In the genomic region with DNA sequence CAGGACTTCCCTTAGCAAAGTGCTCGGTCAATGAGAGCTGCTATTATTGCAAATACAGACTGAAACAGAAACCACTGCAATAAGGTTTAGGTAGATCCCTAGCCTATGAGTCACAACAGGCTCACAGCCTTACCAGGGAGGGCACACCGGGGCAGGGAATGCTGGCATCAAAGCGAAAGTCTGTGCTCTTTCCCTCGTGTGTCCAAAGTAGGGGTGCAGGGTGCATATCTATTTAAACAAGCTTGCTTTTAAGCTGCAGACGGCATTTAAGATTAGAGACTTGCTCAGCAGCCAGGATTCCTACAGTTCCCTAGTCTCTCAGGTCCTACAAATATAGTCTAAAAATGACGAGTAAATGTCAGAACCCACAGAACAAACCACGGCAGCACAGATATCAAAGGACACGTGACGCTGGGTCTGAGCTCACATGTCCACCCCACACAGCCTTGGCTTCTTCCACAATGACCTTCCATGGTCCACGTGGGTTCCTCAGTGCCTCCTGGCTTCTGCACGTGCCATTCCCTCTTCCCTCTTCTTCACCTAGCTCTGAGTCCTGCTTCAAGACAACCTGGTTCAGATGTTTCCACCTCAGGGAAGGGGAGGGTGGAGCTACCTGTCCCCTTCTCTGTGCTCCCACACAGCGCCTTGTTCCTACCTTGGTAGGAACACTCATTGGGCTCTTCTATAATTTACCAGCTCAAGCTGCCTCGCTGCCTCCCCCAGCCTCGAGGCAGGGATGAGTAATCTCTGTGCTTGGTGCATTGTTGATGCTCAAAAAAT, we compare ENCODE assay signal across 1 cellular context.
A peak's percentile ranks its signal among the peaks of the same experiment; 100 is the strongest.
TF ChIP-seq lines count a peak whose summit lies in the region.

No MANE protein-coding gene starts in this region.

TF ChIP-seq in K562, 482 proteins besides CTCF, POLR2A, EP300 and RAD21 (continued from another document and continues in another):
- TF ChIP-seq, protein P1, sequence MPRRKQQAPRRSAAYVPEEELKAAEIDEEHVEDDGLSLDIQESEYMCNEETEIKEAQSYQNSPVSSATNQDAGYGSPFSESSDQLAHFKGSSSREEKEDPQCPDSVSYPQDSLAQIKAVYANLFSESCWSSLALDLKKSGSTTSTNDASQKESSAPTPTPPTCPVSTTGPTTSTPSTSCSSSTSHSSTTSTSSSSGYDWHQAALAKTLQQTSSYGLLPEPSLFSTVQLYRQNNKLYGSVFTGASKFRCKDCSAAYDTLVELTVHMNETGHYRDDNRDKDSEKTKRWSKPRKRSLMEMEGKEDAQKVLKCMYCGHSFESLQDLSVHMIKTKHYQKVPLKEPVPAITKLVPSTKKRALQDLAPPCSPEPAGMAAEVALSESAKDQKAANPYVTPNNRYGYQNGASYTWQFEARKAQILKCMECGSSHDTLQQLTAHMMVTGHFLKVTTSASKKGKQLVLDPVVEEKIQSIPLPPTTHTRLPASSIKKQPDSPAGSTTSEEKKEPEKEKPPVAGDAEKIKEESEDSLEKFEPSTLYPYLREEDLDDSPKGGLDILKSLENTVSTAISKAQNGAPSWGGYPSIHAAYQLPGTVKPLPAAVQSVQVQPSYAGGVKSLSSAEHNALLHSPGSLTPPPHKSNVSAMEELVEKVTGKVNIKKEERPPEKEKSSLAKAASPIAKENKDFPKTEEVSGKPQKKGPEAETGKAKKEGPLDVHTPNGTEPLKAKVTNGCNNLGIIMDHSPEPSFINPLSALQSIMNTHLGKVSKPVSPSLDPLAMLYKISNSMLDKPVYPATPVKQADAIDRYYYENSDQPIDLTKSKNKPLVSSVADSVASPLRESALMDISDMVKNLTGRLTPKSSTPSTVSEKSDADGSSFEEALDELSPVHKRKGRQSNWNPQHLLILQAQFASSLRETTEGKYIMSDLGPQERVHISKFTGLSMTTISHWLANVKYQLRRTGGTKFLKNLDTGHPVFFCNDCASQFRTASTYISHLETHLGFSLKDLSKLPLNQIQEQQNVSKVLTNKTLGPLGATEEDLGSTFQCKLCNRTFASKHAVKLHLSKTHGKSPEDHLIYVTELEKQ (CRISPR knock-in tag; IDR thresholded peaks at IDR 0.05): no peak
- TF ChIP-seq SP1 (CRISPR knock-in tag; IDR thresholded peaks at IDR 0.05): peak; percentile 36; the same call in 1 of the 2 replicates
- peak; percentile 80 for TF ChIP-seq TCF3 (CRISPR knock-in tag; IDR thresholded peaks at IDR 0.05)
- TF ChIP-seq, protein P2, sequence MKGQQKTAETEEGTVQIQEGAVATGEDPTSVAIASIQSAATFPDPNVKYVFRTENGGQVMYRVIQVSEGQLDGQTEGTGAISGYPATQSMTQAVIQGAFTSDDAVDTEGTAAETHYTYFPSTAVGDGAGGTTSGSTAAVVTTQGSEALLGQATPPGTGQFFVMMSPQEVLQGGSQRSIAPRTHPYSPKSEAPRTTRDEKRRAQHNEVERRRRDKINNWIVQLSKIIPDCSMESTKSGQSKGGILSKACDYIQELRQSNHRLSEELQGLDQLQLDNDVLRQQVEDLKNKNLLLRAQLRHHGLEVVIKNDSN (CRISPR knock-in tag; IDR thresholded peaks at IDR 0.05): peak; percentile 90
- TF ChIP-seq, protein P3, sequence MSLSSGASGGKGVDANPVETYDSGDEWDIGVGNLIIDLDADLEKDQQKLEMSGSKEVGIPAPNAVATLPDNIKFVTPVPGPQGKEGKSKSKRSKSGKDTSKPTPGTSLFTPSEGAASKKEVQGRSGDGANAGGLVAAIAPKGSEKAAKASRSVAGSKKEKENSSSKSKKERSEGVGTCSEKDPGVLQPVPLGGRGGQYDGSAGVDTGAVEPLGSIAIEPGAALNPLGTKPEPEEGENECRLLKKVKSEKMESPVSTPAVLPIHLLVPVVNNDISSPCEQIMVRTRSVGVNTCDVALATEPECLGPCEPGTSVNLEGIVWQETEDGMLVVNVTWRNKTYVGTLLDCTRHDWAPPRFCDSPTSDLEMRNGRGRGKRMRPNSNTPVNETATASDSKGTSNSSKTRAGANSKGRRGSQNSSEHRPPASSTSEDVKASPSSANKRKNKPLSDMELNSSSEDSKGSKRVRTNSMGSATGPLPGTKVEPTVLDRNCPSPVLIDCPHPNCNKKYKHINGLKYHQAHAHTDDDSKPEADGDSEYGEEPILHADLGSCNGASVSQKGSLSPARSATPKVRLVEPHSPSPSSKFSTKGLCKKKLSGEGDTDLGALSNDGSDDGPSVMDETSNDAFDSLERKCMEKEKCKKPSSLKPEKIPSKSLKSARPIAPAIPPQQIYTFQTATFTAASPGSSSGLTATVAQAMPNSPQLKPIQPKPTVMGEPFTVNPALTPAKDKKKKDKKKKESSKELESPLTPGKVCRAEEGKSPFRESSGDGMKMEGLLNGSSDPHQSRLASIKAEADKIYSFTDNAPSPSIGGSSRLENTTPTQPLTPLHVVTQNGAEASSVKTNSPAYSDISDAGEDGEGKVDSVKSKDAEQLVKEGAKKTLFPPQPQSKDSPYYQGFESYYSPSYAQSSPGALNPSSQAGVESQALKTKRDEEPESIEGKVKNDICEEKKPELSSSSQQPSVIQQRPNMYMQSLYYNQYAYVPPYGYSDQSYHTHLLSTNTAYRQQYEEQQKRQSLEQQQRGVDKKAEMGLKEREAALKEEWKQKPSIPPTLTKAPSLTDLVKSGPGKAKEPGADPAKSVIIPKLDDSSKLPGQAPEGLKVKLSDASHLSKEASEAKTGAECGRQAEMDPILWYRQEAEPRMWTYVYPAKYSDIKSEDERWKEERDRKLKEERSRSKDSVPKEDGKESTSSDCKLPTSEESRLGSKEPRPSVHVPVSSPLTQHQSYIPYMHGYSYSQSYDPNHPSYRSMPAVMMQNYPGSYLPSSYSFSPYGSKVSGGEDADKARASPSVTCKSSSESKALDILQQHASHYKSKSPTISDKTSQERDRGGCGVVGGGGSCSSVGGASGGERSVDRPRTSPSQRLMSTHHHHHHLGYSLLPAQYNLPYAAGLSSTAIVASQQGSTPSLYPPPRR (CRISPR knock-in tag; IDR thresholded peaks at IDR 0.05; ENCODE audit: borderline replicate concordance): 0 out of 2 replicates have a peak, but pooled peaks have one; percentile 69
- TF ChIP-seq RBFOX2 (IDR thresholded peaks at IDR 0.05; ENCODE audit: low read depth, low read length): no peak
- TF ChIP-seq TBP (optimal IDR thresholded peaks at IDR 0.05; ENCODE audit: low read depth, low read length): no peak
- TF ChIP-seq, protein P4, sequence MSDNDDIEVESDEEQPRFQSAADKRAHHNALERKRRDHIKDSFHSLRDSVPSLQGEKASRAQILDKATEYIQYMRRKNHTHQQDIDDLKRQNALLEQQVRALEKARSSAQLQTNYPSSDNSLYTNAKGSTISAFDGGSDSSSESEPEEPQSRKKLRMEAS (CRISPR knock-in tag; IDR thresholded peaks at IDR 0.05): peak; percentile 79
- TF ChIP-seq L3MBTL2 (IDR thresholded peaks at IDR 0.05): peak; percentile 55
- no peak for TF ChIP-seq SNRNP70 (optimal IDR thresholded peaks at IDR 0.05; ENCODE audit: low read depth, low read length)
- no peak for TF ChIP-seq ZNF282 (CRISPR knock-in tag; IDR thresholded peaks at IDR 0.05)
- TF ChIP-seq, protein P5, sequence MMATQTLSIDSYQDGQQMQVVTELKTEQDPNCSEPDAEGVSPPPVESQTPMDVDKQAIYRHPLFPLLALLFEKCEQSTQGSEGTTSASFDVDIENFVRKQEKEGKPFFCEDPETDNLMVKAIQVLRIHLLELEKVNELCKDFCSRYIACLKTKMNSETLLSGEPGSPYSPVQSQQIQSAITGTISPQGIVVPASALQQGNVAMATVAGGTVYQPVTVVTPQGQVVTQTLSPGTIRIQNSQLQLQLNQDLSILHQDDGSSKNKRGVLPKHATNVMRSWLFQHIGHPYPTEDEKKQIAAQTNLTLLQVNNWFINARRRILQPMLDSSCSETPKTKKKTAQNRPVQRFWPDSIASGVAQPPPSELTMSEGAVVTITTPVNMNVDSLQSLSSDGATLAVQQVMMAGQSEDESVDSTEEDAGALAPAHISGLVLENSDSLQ (IDR thresholded peaks at IDR 0.05): no peak
- no peak for TF ChIP-seq SIRT6 (IDR thresholded peaks at IDR 0.05; ENCODE audit: low read depth, low read length)
- TF ChIP-seq, protein P6, sequence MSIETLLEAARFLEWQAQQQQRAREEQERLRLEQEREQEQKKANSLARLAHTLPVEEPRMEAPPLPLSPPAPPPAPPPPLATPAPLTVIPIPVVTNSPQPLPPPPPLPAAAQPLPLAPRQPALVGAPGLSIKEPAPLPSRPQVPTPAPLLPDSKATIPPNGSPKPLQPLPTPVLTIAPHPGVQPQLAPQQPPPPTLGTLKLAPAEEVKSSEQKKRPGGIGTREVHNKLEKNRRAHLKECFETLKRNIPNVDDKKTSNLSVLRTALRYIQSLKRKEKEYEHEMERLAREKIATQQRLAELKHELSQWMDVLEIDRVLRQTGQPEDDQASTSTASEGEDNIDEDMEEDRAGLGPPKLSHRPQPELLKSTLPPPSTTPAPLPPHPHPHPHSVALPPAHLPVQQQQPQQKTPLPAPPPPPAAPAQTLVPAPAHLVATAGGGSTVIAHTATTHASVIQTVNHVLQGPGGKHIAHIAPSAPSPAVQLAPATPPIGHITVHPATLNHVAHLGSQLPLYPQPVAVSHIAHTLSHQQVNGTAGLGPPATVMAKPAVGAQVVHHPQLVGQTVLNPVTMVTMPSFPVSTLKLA (conservative IDR thresholded peaks at IDR 0.05): peak; percentile 34 to 41; a peak in 2 of 4 replicates
- TF ChIP-seq ZNF316 (IDR thresholded peaks at IDR 0.05): no peak
- TF ChIP-seq ESRRB (CRISPR knock-in tag; IDR thresholded peaks at IDR 0.05; ENCODE audit: borderline replicate concordance): no peak
- TF ChIP-seq RAD51 (IDR thresholded peaks at IDR 0.05; ENCODE audit: borderline replicate concordance, low read depth): peak; percentile 68
- no peak for TF ChIP-seq NCOA6 (IDR thresholded peaks at IDR 0.05)
- peak; percentile 32; the same call in 1 of the 2 replicates for TF ChIP-seq NCOR1 (IDR thresholded peaks at IDR 0.05)
- TF ChIP-seq CREBBP (IDR thresholded peaks at IDR 0.05; ENCODE audit: low read depth, low read length): no peak
- TF ChIP-seq POLR2H (tag; IDR thresholded peaks at IDR 0.05; ENCODE audit: low read depth): no peak
- TF ChIP-seq, protein P7, sequence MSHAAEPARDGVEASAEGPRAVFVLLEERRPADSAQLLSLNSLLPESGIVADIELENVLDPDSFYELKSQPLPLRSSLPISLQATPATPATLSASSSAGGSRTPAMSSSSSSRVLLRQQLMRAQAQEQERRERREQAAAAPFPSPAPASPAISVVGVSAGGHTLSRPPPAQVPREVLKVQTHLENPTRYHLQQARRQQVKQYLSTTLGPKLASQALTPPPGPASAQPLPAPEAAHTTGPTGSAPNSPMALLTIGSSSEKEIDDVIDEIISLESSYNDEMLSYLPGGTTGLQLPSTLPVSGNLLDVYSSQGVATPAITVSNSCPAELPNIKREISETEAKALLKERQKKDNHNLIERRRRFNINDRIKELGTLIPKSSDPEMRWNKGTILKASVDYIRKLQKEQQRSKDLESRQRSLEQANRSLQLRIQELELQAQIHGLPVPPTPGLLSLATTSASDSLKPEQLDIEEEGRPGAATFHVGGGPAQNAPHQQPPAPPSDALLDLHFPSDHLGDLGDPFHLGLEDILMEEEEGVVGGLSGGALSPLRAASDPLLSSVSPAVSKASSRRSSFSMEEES (CRISPR knock-in tag; IDR thresholded peaks at IDR 0.05): peak; percentile 42; the same call in 1 of the 2 replicates
- TF ChIP-seq ZNF830 (CRISPR knock-in tag; IDR thresholded peaks at IDR 0.05): no peak
